In the genomic region with DNA sequence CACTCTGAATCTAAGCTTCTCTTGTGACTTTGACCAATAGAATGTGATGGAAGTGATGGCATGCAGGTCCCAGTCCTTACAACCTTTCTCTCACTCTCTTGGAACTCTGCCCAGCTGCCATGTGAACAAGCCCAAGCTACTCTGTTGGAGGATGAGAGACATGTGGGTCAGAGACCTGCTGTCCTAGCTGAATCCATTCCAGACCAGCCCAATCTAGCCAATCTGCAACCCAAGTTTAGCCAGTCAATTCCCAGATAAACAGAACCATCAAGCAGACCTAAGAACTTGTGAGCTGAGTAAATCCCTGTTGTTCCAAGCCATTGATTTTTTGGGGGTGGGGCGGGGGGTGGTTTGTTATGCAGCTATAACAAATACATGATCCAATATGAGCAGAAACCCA, we compare ENCODE assay signal across 1 cellular context.
TF ChIP-seq lines count a peak whose summit lies in the region.

No MANE protein-coding gene starts in this region.

TF ChIP-seq in IMR-90, 13 proteins besides CTCF, POLR2A, EP300 and RAD21 (continued from another document):
- TF ChIP-seq RFX5 (IDR thresholded peaks at IDR 0.05; ENCODE audit: low read depth, low read length): no peak
- TF ChIP-seq, protein P1, sequence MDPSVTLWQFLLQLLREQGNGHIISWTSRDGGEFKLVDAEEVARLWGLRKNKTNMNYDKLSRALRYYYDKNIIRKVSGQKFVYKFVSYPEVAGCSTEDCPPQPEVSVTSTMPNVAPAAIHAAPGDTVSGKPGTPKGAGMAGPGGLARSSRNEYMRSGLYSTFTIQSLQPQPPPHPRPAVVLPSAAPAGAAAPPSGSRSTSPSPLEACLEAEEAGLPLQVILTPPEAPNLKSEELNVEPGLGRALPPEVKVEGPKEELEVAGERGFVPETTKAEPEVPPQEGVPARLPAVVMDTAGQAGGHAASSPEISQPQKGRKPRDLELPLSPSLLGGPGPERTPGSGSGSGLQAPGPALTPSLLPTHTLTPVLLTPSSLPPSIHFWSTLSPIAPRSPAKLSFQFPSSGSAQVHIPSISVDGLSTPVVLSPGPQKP (IDR thresholded peaks at IDR 0.05; ENCODE audit: borderline replicate concordance, low read depth, low read length): no peak
- TF ChIP-seq CHD1 (IDR thresholded peaks at IDR 0.05; ENCODE audit: low read depth, low read length): no peak
- TF ChIP-seq, protein P2, sequence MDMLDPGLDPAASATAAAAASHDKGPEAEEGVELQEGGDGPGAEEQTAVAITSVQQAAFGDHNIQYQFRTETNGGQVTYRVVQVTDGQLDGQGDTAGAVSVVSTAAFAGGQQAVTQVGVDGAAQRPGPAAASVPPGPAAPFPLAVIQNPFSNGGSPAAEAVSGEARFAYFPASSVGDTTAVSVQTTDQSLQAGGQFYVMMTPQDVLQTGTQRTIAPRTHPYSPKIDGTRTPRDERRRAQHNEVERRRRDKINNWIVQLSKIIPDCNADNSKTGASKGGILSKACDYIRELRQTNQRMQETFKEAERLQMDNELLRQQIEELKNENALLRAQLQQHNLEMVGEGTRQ (IDR thresholded peaks at IDR 0.05; ENCODE audit: low read depth, low read length): no peak
- no peak for TF ChIP-seq SMC3 (IDR thresholded peaks at IDR 0.05; ENCODE audit: low read depth, low read length)
- TF ChIP-seq BHLHE40 (IDR thresholded peaks at IDR 0.05; ENCODE audit: low read depth, low read length): no peak
- no peak for TF ChIP-seq MXI1 (IDR thresholded peaks at IDR 0.05; ENCODE audit: borderline replicate concordance, low read depth, low read length)
- no peak for TF ChIP-seq MAFK (IDR thresholded peaks at IDR 0.05; ENCODE audit: low read depth, low read length)
- no peak for TF ChIP-seq CEBPB (IDR thresholded peaks at IDR 0.05; ENCODE audit: low read depth, low read length)
- no peak for TF ChIP-seq MAZ (IDR thresholded peaks at IDR 0.05; ENCODE audit: borderline replicate concordance, low read depth, low read length)
- TF ChIP-seq FOS (IDR thresholded peaks at IDR 0.05; ENCODE audit: low read depth, low read length): no peak
- no peak for TF ChIP-seq NFE2L2 (IDR thresholded peaks at IDR 0.05; ENCODE audit: low read depth, low read length)
